ENCODE assay signal across 17 cellular contexts in genomic region chr2:187875271-187875670, GRCh38.
DNase-seq lines count a peak whose midpoint lies in the region; ATAC-seq and TF ChIP-seq lines count a peak whose summit lies in the region.
"Had no signal": no experiment of that assay in that cellular context is flagged by ENCODE, and none has a peak within 500 bp of the region (broad histone marks: within the 10 kb centered on the region; RNA-seq: fewer than 3 reads in every experiment).

No MANE protein-coding gene starts in this region.

- no peak overlapping the region for H3K4me3 Mint-ChIP-seq in neural progenitor cell
- H3K4me3 Mint-ChIP-seq: CD4-positive, alpha-beta memory T cell had no signal

- intact Hi-C loops in PC-3 (cut with micrococcal nuclease) = no loop called here

- no peaks in the 10 kb centered on the region for H3K27me3 Mint-ChIP-seq in neural progenitor cell (ENCODE audit: insufficient read depth, low read depth)
- H3K27me3 Mint-ChIP-seq: CD4-positive, alpha-beta memory T cell had no signal

- H3K79me2 ChIP-seq in neural progenitor cell (ENCODE audit: low read depth) = no peaks in the 10 kb centered on the region
- no peaks in the 10 kb centered on the region for H3K79me2 ChIP-seq in PC-3 (ENCODE audit: low read length)

- H3K4me2 ChIP-seq in neural progenitor cell = no peak overlapping the region
- no peak overlapping the region for H3K4me2 ChIP-seq in PC-3 (ENCODE audit: low read length)

- H4K20me1 ChIP-seq in neural progenitor cell (ENCODE audit: low read depth) (no peaks in the 10 kb centered on the region), PC-3 (ENCODE audit: low read length) (no peaks in the 10 kb centered on the region)

- H3K9me3 ChIP-seq in neural progenitor cell (ENCODE audit: low read depth) = no peaks in the 10 kb centered on the region
- no peaks in the 10 kb centered on the region for H3K9me3 ChIP-seq in PC-3 (ENCODE audit: low read length)
- H3K9me3 ChIP-seq: BE2C, HAP-1 had no signal

- H3K4me3 ChIP-seq in fibroblast of villous mesenchyme (ENCODE audit: low read depth, low read length) (no peak overlapping the region), neural progenitor cell (no peak overlapping the region), PC-3 (ENCODE audit: low read length) (no peak overlapping the region)
- H3K4me3 ChIP-seq: HAP-1 had no signal

- no TSS peak for BruUV-seq in PC-3 (replicated peaks; lab: Mats Ljungman, UMichigan)

- H3K27ac Mint-ChIP-seq in neural progenitor cell = no peak overlapping the region
- H3K27ac Mint-ChIP-seq: CD4-positive, alpha-beta memory T cell had no signal

- TF ChIP-seq CTCF in fibroblast of villous mesenchyme (IDR thresholded peaks at IDR 0.05; ENCODE audit: insufficient read depth, low read depth, low read length) (no peak), neural progenitor cell (IDR thresholded peaks at IDR 0.05) (no peak), PC-3 (conservative IDR thresholded peaks at IDR 0.05; ENCODE audit: low read depth, low read length) (no peak)

- peak; percentile 17 for DNase-seq in Ammon's horn (ENCODE audit: low spot score)
- DNase-seq in NCI-H460 (ENCODE audit: extremely low read depth, low read depth) = peak; percentile 11
- peak; percentile 52 for DNase-seq in fibroblast of villous mesenchyme (ENCODE audit: low read depth)
- no peak for DNase-seq in neural progenitor cell (ENCODE audit: low spot score)
- DNase-seq in Kasumi-1 (lab: John Stamatoyannopoulos, UW) = no peak
- no peak for DNase-seq in AG08395 (ENCODE audit: low spot score)
- DNase-seq in PC-3 = no peak
- DNase-seq: ACHN; BE2C; CD4-positive, alpha-beta memory T cell; EL; NCI-H1436 treated with DMSO at 0.1 percent for 48 hours; NCI-H2081 treated with DMSO at 0.1 percent for 48 hours; NCI-H2227 treated with DMSO at 0.1 percent for 48 hours; NCI-H748 treated with DMSO at 0.1 percent for 48 hours; SHP77 had no signal

- CTCF ChIA-PET in PC-3 (lab: Charles Lee) = no interaction called here

- H3K9me3 Mint-ChIP-seq in neural progenitor cell = no peaks in the 10 kb centered on the region

- no peaks in the 10 kb centered on the region for H3K9me2 ChIP-seq in PC-3 (replicated peaks; ENCODE audit: low read length)

- H3K27ac ChIP-seq in neural progenitor cell = no peak overlapping the region
- no peak overlapping the region for H3K27ac ChIP-seq in PC-3 (ENCODE audit: low read length)

- POLR2A ChIA-PET in PC-3 (lab: Charles Lee; ENCODE audit: unreplicated experiment) = interaction anchor here (0.7 kb wide), 1 partner anchor 1453 kb away, joined by 6 read pairs; no protein-coding TSS in a partner anchor

- H3K9ac ChIP-seq in neural progenitor cell (no peak overlapping the region), PC-3 (ENCODE audit: low read length) (no peak overlapping the region)

- no peak for ATAC-seq in PC-3

- H3K4me1 ChIP-seq in neural progenitor cell (no peaks in the 10 kb centered on the region), PC-3 (ENCODE audit: insufficient read depth, low read length) (no peaks in the 10 kb centered on the region)
- H3K4me1 ChIP-seq: BE2C had no signal

- H3F3A ChIP-seq in neural progenitor cell (ENCODE audit: low read depth) (no peaks in the 10 kb centered on the region), PC-3 (ENCODE audit: low read length, unreplicated experiment) (no peaks in the 10 kb centered on the region)

- peak overlapping the region; percentile 14 for H2AFZ ChIP-seq in neural progenitor cell (replicated peaks)
- H2AFZ ChIP-seq in PC-3 (ENCODE audit: low read length) = no peak overlapping the region

- H3K36me3 Mint-ChIP-seq in neural progenitor cell = no peaks in the 10 kb centered on the region
- H3K36me3 Mint-ChIP-seq: CD4-positive, alpha-beta memory T cell had no signal

- H3K4me1 Mint-ChIP-seq in neural progenitor cell = no peaks in the 10 kb centered on the region
- H3K4me1 Mint-ChIP-seq: CD4-positive, alpha-beta memory T cell had no signal

- H3K27me3 ChIP-seq in neural progenitor cell (no peaks in the 10 kb centered on the region), PC-3 (ENCODE audit: low read length) (no peaks in the 10 kb centered on the region; the same call in 1 of the 2 replicates)
- H3K27me3 ChIP-seq: BE2C had no signal

- H3K36me3 ChIP-seq in neural progenitor cell = no peaks in the 10 kb centered on the region
- no peaks in the 10 kb centered on the region for H3K36me3 ChIP-seq in PC-3 (ENCODE audit: low read depth, low read length)
- H3K36me3 ChIP-seq: BE2C, HAP-1 had no signal

Comparison
In these comparisons a context has a peak if more than half of its experiments do, and no peak if none do; other contexts are left out.
1. DNase-seq: peak in Ammon's horn (single experiment), NCI-H460 (single experiment) and fibroblast of villous mesenchyme (single experiment); none in neural progenitor cell (single experiment), Kasumi-1 (0 of 2), AG08395 (single experiment) and PC-3 (single experiment).